Comparison of ENCODE assay signal across 29 cellular contexts in the genomic region with DNA sequence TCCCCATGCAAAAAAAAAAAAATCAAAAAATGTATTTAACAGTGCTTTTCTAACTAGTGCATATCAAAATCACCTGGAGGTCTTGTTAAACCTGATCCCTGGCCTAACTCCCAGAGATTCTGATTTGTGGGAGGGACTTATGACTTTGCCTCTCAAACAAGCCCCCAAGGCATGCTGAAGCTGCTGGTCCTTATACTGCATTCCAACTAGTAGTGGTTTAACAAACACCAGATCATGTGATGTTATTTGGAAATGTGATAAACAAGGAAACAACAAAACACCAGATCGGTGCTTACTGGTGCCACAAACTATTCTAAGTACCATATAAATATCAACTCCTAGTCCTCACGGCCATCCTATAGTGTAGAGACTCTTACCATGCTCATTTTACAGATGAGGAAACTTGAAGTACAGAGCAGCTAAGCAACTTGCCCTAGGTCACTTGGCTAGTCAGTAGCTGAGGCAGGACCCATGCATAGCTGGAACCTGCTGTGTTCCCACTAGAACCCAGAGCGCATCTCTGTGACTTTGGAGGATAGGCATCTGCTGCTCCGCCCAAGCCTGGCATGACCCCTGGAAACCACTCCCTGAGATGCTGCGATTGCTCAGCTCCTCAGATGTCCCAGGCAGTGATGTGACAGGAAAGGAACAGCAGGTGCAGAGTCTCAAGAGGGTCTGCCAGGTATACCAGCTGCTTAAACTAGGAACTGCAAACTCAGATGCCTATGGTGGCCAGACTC. TPM values are rescaled to one million over a fixed set of nuclear protein-coding genes. Genes with fewer than 3 reads are reported as not detected.
A peak's percentile ranks its signal among the peaks of the same experiment; 100 is the strongest.
DNase-seq lines count a peak whose midpoint lies in the region; ATAC-seq and TF ChIP-seq lines count a peak whose summit lies in the region.
"Had no signal": no experiment of that assay in that cellular context is flagged by ENCODE, and none has a peak within 500 bp of the region (broad histone marks: within the 10 kb centered on the region; RNA-seq: fewer than 3 reads in every experiment).

No MANE protein-coding gene starts in this region.

- H3K27me3 ChIP-seq in PC-3 (ENCODE audit: low read length) (no peaks in the 10 kb centered on the region), upper lobe of right lung (no peaks in the 10 kb centered on the region)
- H3K27me3 ChIP-seq: dorsolateral prefrontal cortex, tibial artery had no signal

- H3K4me1 ChIP-seq in PC-3 (ENCODE audit: insufficient read depth, low read length) (peaks cover 12% of the 10 kb centered on the region), upper lobe of right lung (peaks cover 32% of the 10 kb centered on the region)
- H3K4me1 ChIP-seq: Caco-2 had no signal

- H3K36me3 Mint-ChIP-seq in neural crest cell (ENCODE audit: low read depth) = no peaks in the 10 kb centered on the region
- H3K36me3 Mint-ChIP-seq: activated naive CD4-positive, alpha-beta T cell treated with anti-CD3 and anti-CD28 coated beads, Interleukin-2, amount 10 ng/mL, durations not matched to agents 7 days and 5 days; brain; natural killer cell had no signal

- no peak overlapping the region for H3K4me2 ChIP-seq in PC-3 (ENCODE audit: low read length)

- H3F3A ChIP-seq in PC-3 (ENCODE audit: low read length, unreplicated experiment) = no peaks in the 10 kb centered on the region

- H3K9me3 ChIP-seq in PC-3 (ENCODE audit: low read length) = no peaks in the 10 kb centered on the region
- H3K9me3 ChIP-seq in upper lobe of right lung = no peaks in the 10 kb centered on the region
- H3K9me3 ChIP-seq: Caco-2, tibial artery had no signal

- H3K27ac ChIP-seq in PC-3 (ENCODE audit: low read length) (no peak overlapping the region), upper lobe of right lung (no peak overlapping the region)
- H3K27ac ChIP-seq: dorsolateral prefrontal cortex, tibial artery had no signal

- no peak for TF ChIP-seq CTCF in PC-3 (conservative IDR thresholded peaks at IDR 0.05; ENCODE audit: low read depth, low read length)
- no peak for TF ChIP-seq CTCF in neural crest cell (conservative IDR thresholded peaks at IDR 0.05)
- TF ChIP-seq CTCF in upper lobe of right lung (IDR thresholded peaks at IDR 0.05) = no peak

- no peak overlapping the region for H3K4me3 ChIP-seq in PC-3 (ENCODE audit: low read length)
- no peak overlapping the region for H3K4me3 ChIP-seq in upper lobe of right lung
- H3K4me3 ChIP-seq: dorsolateral prefrontal cortex, tibial artery had no signal

- H3K4me1 Mint-ChIP-seq in neural crest cell = peaks cover 49% of the 10 kb centered on the region
- H3K4me1 Mint-ChIP-seq: activated naive CD4-positive, alpha-beta T cell treated with anti-CD3 and anti-CD28 coated beads, Interleukin-2, amount 10 ng/mL, durations not matched to agents 7 days and 5 days had no signal

- POLR2A ChIA-PET in PC-3 (lab: Charles Lee; ENCODE audit: unreplicated experiment) = interaction anchor here (0.6 kb wide), 1 partner anchor 271 kb away, joined by 4 read pairs; no protein-coding TSS in a partner anchor

- H3K9me2 ChIP-seq in PC-3 (replicated peaks; ENCODE audit: low read length) = no peaks in the 10 kb centered on the region

- no peak overlapping the region for H3K4me3 Mint-ChIP-seq in neural crest cell
- H3K4me3 Mint-ChIP-seq: activated naive CD4-positive, alpha-beta T cell treated with anti-CD3 and anti-CD28 coated beads, Interleukin-2, amount 10 ng/mL, durations not matched to agents 7 days and 5 days; activated T-cell treated with anti-CD3 and anti-CD28 coated beads, Interleukin-2, amount 50 U/mL, for 72 hours; brain; natural killer cell; stimulated activated naive CD8-positive, alpha-beta T cell treated with anti-CD3 and anti-CD28 coated beads, Interleukin-15, amount 100 ng/mL, for 72 hours had no signal

- H3K36me3 ChIP-seq in PC-3 (ENCODE audit: low read depth, low read length) = peaks cover 19% of the 10 kb centered on the region
- peaks cover 7% of the 10 kb centered on the region for H3K36me3 ChIP-seq in upper lobe of right lung

- ATAC-seq in PC-3 (peak; percentile 35), upper lobe of right lung (no peak), esophagus mucosa (no peak)
- ATAC-seq: activated T-cell treated with anti-CD3 and anti-CD28 coated beads, Interleukin-2, amount 50 U/mL, for 72 hours; natural killer cell; stimulated activated naive CD8-positive, alpha-beta T cell treated with anti-CD3 and anti-CD28 coated beads, Interleukin-15, amount 100 ng/mL, for 72 hours had no signal

- peaks cover 93% of the 10 kb centered on the region for H3K79me2 ChIP-seq in PC-3 (ENCODE audit: low read length)

- intact Hi-C loops in PC-3 (cut with micrococcal nuclease) = no loop called here
- intact Hi-C loops in upper lobe of right lung (cut with DNase I) = no loop called here

- H3K27me3 Mint-ChIP-seq in neural crest cell (ENCODE audit: low read depth) = no peaks in the 10 kb centered on the region
- H3K27me3 Mint-ChIP-seq: stimulated activated naive CD8-positive, alpha-beta T cell treated with anti-CD3 and anti-CD28 coated beads, Interleukin-15, amount 100 ng/mL, for 72 hours had no signal

- H3K9ac ChIP-seq in PC-3 (ENCODE audit: low read length) = no peak overlapping the region

- DNase-seq in NCI-H2107 treated with DMSO at 0.1 percent for 48 hours (lab: John Stamatoyannopoulos, UW; ENCODE audit: unreplicated experiment) (peak; percentile 52), NCI-H2107 (lab: John Stamatoyannopoulos, UW) (no peak), HT-29 (ENCODE audit: low spot score) (peak; percentile 9), PC-3 (peak; percentile 37), neural crest cell (ENCODE audit: low read depth, low spot score) (no peak), CD1c-positive myeloid dendritic cell (ENCODE audit: extremely low spot score) (no peak), upper lobe of right lung (no peak)
- DNase-seq: activated CD4-positive, CD25-positive, alpha-beta regulatory T cell; activated naive CD4-positive, alpha-beta T cell treated with anti-CD3 and anti-CD28 coated beads, Interleukin-2, amount 10 ng/mL, durations not matched to agents 7 days and 5 days; activated T-cell treated with anti-CD3 and anti-CD28 coated beads, Interleukin-2, amount 50 U/mL, for 72 hours; Caco-2; dorsolateral prefrontal cortex; IMR-90; midbrain; natural killer cell; NCI-H1048; NCI-H1930; NCI-H526; small intestine; stimulated activated CD4-positive, alpha-beta T cell treated with anti-CD3 and anti-CD28 coated beads, Interleukin-1b, Interleukin-23, amount 100 ng/mL, for 48 hours; stimulated activated CD8-positive, alpha-beta memory T cell treated with anti-CD3 and anti-CD28 coated beads, Interleukin-4, amount 100 ng/mL, for 48 hours; stimulated activated naive CD8-positive, alpha-beta T cell treated with anti-CD3 and anti-CD28 coated beads, Interleukin-15, amount 100 ng/mL, for 72 hours; T-helper 1 cell; tibial artery had no signal

- no peaks in the 10 kb centered on the region for H3K9me3 Mint-ChIP-seq in neural crest cell
- H3K9me3 Mint-ChIP-seq: activated naive CD4-positive, alpha-beta T cell treated with anti-CD3 and anti-CD28 coated beads, Interleukin-2, amount 10 ng/mL, durations not matched to agents 7 days and 5 days; activated T-cell treated with anti-CD3 and anti-CD28 coated beads, Interleukin-2, amount 50 U/mL, for 72 hours; brain; natural killer cell; stimulated activated naive CD8-positive, alpha-beta T cell treated with anti-CD3 and anti-CD28 coated beads, Interleukin-15, amount 100 ng/mL, for 72 hours had no signal

- no TSS peak for BruUV-seq in PC-3 (replicated peaks; lab: Mats Ljungman, UMichigan)

- CTCF ChIA-PET in PC-3 (lab: Charles Lee) = no interaction called here

- H2AFZ ChIP-seq in PC-3 (ENCODE audit: low read length) = no peak overlapping the region

- peak overlapping the region; percentile 81 for H3K27ac Mint-ChIP-seq in neural crest cell (ENCODE audit: unreplicated experiment)
- H3K27ac Mint-ChIP-seq: activated naive CD4-positive, alpha-beta T cell treated with anti-CD3 and anti-CD28 coated beads, Interleukin-2, amount 10 ng/mL, durations not matched to agents 7 days and 5 days; activated T-cell treated with anti-CD3 and anti-CD28 coated beads, Interleukin-2, amount 50 U/mL, for 72 hours; brain; natural killer cell; stimulated activated naive CD8-positive, alpha-beta T cell treated with anti-CD3 and anti-CD28 coated beads, Interleukin-15, amount 100 ng/mL, for 72 hours had no signal

- peaks cover 8% of the 10 kb centered on the region; the same call in 1 of the 2 replicates for H4K20me1 ChIP-seq in PC-3 (ENCODE audit: low read length)

RNA-seq across cellular contexts. Expression of a gene that starts 38.1 kb away (rescaled TPM):
- total RNA-seq in HT-29 (2014; rRNA removed; shearing (Covaris generic)) = 28.7 and 32.8 TPM in 2 replicates
- total RNA-seq in PC-3 (2014; rRNA removed) = 81.9 and 93.1 TPM in 2 replicates
- total RNA-seq in neural crest cell = 60.9 and 64.4 TPM in 2 replicates
- 76.3 TPM for total RNA-seq in upper lobe of right lung
- total RNA-seq in esophagus mucosa = 10.4 TPM

RNA-seq across cellular contexts. Expression of a gene that starts 40.8 kb away (rescaled TPM):
- total RNA-seq in HT-29 (2014; rRNA removed; shearing (Covaris generic)) = 0.15 TPM in 1 of 2 replicates, not detected in the other
- total RNA-seq in PC-3 (2014; rRNA removed) (24.5 and 37.1 TPM in 2 replicates), neural crest cell (12.1 and 14.5 TPM in 2 replicates), upper lobe of right lung (3.6 TPM), esophagus mucosa (2.8 TPM)

RNA-seq across cellular contexts. Expression of a gene that starts 55.1 kb away (rescaled TPM):
- 10.7 and 15.6 TPM in 2 replicates for total RNA-seq in HT-29 (2014; rRNA removed; shearing (Covaris generic))
- total RNA-seq in PC-3 (2014; rRNA removed) (2.7 and 3.1 TPM in 2 replicates), neural crest cell (not detected in 2 replicates), upper lobe of right lung (0.81 TPM), esophagus mucosa (not detected)
- total RNA-seq: activated T-cell treated with anti-CD3 and anti-CD28 coated beads, Interleukin-2, amount 50 U/mL, for 72 hours; Caco-2; cerebellum; natural killer cell; osteocyte; SK-MEL-5 had no signal

Comparison
In these comparisons a context has a peak if more than half of its experiments do, and no peak if none do; other contexts are left out.
1. DNase-seq: peak in NCI-H2107 treated with DMSO at 0.1 percent for 48 hours (single experiment), HT-29 (single experiment) and PC-3 (single experiment); none in NCI-H2107 (single experiment), neural crest cell (single experiment), CD1c-positive myeloid dendritic cell (single experiment) and upper lobe of right lung (single experiment).